Comparison of ENCODE assay signal across 1 cellular context in genomic region chr16:30659507-30660423, GRCh38.
TF ChIP-seq lines count a peak whose summit lies in the region.

No MANE protein-coding gene starts in this region.

TF ChIP-seq in K562, 482 proteins besides CTCF, POLR2A, EP300 and RAD21 (continued from another document and continues in another):
- TF ChIP-seq, protein P1, sequence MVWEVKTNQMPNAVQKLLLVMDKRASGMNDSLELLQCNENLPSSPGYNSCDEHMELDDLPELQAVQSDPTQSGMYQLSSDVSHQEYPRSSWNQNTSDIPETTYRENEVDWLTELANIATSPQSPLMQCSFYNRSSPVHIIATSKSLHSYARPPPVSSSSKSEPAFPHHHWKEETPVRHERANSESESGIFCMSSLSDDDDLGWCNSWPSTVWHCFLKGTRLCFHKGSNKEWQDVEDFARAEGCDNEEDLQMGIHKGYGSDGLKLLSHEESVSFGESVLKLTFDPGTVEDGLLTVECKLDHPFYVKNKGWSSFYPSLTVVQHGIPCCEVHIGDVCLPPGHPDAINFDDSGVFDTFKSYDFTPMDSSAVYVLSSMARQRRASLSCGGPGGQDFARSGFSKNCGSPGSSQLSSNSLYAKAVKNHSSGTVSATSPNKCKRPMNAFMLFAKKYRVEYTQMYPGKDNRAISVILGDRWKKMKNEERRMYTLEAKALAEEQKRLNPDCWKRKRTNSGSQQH (CRISPR knock-in tag; IDR thresholded peaks at IDR 0.05): 0 out of 2 replicates have a peak, but pooled peaks have one; percentile 25
- no peak for TF ChIP-seq ID3 (CRISPR knock-in tag; IDR thresholded peaks at IDR 0.05)
- no peak for TF ChIP-seq ID3 (tag; IDR thresholded peaks at IDR 0.05)
- no peak for TF ChIP-seq NFE2 (IDR thresholded peaks at IDR 0.05; ENCODE audit: low read depth)
- TF ChIP-seq, protein P2, sequence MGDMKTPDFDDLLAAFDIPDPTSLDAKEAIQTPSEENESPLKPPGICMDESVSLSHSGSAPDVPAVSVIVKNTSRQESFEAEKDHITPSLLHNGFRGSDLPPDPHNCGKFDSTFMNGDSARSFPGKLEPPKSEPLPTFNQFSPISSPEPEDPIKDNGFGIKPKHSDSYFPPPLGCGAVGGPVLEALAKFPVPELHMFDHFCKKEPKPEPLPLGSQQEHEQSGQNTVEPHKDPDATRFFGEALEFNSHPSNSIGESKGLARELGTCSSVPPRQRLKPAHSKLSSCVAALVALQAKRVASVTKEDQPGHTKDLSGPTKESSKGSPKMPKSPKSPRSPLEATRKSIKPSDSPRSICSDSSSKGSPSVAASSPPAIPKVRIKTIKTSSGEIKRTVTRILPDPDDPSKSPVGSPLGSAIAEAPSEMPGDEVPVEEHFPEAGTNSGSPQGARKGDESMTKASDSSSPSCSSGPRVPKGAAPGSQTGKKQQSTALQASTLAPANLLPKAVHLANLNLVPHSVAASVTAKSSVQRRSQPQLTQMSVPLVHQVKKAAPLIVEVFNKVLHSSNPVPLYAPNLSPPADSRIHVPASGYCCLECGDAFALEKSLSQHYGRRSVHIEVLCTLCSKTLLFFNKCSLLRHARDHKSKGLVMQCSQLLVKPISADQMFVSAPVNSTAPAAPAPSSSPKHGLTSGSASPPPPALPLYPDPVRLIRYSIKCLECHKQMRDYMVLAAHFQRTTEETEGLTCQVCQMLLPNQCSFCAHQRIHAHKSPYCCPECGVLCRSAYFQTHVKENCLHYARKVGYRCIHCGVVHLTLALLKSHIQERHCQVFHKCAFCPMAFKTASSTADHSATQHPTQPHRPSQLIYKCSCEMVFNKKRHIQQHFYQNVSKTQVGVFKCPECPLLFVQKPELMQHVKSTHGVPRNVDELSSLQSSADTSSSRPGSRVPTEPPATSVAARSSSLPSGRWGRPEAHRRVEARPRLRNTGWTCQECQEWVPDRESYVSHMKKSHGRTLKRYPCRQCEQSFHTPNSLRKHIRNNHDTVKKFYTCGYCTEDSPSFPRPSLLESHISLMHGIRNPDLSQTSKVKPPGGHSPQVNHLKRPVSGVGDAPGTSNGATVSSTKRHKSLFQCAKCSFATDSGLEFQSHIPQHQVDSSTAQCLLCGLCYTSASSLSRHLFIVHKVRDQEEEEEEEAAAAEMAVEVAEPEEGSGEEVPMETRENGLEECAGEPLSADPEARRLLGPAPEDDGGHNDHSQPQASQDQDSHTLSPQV (IDR thresholded peaks at IDR 0.05): no peak
- no peak for TF ChIP-seq ZNF551 (CRISPR knock-in tag; IDR thresholded peaks at IDR 0.05)
- no peak for TF ChIP-seq DNMT1 (IDR thresholded peaks at IDR 0.05)
- no peak for TF ChIP-seq RBM25 (IDR thresholded peaks at IDR 0.05; ENCODE audit: low read depth, low read length, severe bottlenecking)
- no peak for TF ChIP-seq CEBPB (tag; IDR thresholded peaks at IDR 0.05)
- no peak for TF ChIP-seq MYNN (IDR thresholded peaks at IDR 0.05)
- TF ChIP-seq MYNN (CRISPR knock-in tag; IDR thresholded peaks at IDR 0.05): no peak
- TF ChIP-seq, protein P3, sequence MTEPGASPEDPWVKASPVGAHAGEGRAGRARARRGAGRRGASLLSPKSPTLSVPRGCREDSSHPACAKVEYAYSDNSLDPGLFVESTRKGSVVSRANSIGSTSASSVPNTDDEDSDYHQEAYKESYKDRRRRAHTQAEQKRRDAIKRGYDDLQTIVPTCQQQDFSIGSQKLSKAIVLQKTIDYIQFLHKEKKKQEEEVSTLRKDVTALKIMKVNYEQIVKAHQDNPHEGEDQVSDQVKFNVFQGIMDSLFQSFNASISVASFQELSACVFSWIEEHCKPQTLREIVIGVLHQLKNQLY (CRISPR knock-in tag; conservative IDR thresholded peaks at IDR 0.05): no peak
- TF ChIP-seq SIN3B (IDR thresholded peaks at IDR 0.05; ENCODE audit: low read depth): 0 out of 2 replicates have a peak, but pooled peaks have one; percentile 5
- TF ChIP-seq GTF2B (IDR thresholded peaks at IDR 0.05; ENCODE audit: extremely low read depth, insufficient read length): no peak
- no peak for TF ChIP-seq WHSC1 (IDR thresholded peaks at IDR 0.05; ENCODE audit: low read length)
- TF ChIP-seq POLR2AphosphoS2 (IDR thresholded peaks at IDR 0.05; ENCODE audit: low read length): no peak
- TF ChIP-seq ZNF398 (CRISPR knock-in tag; IDR thresholded peaks at IDR 0.05): no peak
- no peak for TF ChIP-seq PURB (CRISPR knock-in tag; IDR thresholded peaks at IDR 0.05; ENCODE audit: low read depth)
- TF ChIP-seq HSF4 (CRISPR knock-in tag; IDR thresholded peaks at IDR 0.05; ENCODE audit: borderline replicate concordance): no peak
- TF ChIP-seq GATAD2A (IDR thresholded peaks at IDR 0.05): no peak
- TF ChIP-seq, protein P4, sequence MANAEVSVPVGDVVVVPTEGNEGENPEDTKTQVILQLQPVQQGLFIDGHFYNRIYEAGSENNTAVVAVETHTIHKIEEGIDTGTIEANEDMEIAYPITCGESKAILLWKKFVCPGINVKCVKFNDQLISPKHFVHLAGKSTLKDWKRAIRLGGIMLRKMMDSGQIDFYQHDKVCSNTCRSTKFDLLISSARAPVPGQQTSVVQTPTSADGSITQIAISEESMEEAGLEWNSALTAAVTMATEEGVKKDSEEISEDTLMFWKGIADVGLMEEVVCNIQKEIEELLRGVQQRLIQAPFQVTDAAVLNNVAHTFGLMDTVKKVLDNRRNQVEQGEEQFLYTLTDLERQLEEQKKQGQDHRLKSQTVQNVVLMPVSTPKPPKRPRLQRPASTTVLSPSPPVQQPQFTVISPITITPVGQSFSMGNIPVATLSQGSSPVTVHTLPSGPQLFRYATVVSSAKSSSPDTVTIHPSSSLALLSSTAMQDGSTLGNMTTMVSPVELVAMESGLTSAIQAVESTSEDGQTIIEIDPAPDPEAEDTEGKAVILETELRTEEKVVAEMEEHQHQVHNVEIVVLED (CRISPR knock-in tag; IDR thresholded peaks at IDR 0.05): no peak
- TF ChIP-seq RBM14 (IDR thresholded peaks at IDR 0.05; ENCODE audit: borderline replicate concordance, insufficient read depth, low read depth, low read length): no peak
- no peak for TF ChIP-seq CREB5 (CRISPR knock-in tag; IDR thresholded peaks at IDR 0.05)
- no peak for TF ChIP-seq THAP12 (CRISPR knock-in tag; IDR thresholded peaks at IDR 0.05)
- TF ChIP-seq PCBP1 (IDR thresholded peaks at IDR 0.05; ENCODE audit: low read depth, low read length, poor library complexity, severe bottlenecking): no peak
- TF ChIP-seq, protein P5, sequence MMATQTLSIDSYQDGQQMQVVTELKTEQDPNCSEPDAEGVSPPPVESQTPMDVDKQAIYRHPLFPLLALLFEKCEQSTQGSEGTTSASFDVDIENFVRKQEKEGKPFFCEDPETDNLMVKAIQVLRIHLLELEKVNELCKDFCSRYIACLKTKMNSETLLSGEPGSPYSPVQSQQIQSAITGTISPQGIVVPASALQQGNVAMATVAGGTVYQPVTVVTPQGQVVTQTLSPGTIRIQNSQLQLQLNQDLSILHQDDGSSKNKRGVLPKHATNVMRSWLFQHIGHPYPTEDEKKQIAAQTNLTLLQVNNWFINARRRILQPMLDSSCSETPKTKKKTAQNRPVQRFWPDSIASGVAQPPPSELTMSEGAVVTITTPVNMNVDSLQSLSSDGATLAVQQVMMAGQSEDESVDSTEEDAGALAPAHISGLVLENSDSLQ (IDR thresholded peaks at IDR 0.05): no peak; the same call in 1 of the 2 replicates
- no peak for TF ChIP-seq ZNF507 (tag; conservative IDR thresholded peaks at IDR 0.05)
- 0 out of 2 replicates have a peak, but pooled peaks have one; percentile 60 for TF ChIP-seq TAF15 (IDR thresholded peaks at IDR 0.05; ENCODE audit: low read depth, low read length)
- TF ChIP-seq GATAD2B (IDR thresholded peaks at IDR 0.05; ENCODE audit: borderline replicate concordance): 0 out of 2 replicates have a peak, but pooled peaks have one; percentile 86
- TF ChIP-seq SMAD1 (IDR thresholded peaks at IDR 0.05; ENCODE audit: low read depth, low read length, partially characterized antibody): no peak
- TF ChIP-seq HOXB6 (CRISPR knock-in tag; IDR thresholded peaks at IDR 0.05; ENCODE audit: borderline replicate concordance): no peak
- TF ChIP-seq PHTF2 (CRISPR knock-in tag; IDR thresholded peaks at IDR 0.05): no peak
- no peak for TF ChIP-seq THRB (CRISPR knock-in tag; conservative IDR thresholded peaks at IDR 0.05)
- no peak for TF ChIP-seq ZNF449 (CRISPR knock-in tag; IDR thresholded peaks at IDR 0.05)
- no peak for TF ChIP-seq GATA2 (CRISPR knock-in tag; IDR thresholded peaks at IDR 0.05)
- TF ChIP-seq UBTF (IDR thresholded peaks at IDR 0.05; ENCODE audit: borderline replicate concordance in 1 of 2, low read depth in 2 of 2, low read length in 2 of 2): 0 out of 4 replicates have a peak, but pooled peaks have one; percentile 8 to 74
